In genomic region chr2:226904592-226904991, GRCh38 we compare ENCODE assay signal across 12 cellular contexts.
DNase-seq lines count a peak whose midpoint lies in the region; ATAC-seq, FAIRE-seq and TF ChIP-seq lines count a peak whose summit lies in the region.
"Had no signal": no experiment of that assay in that cellular context is flagged by ENCODE, and none has a peak within 500 bp of the region (broad histone marks: within the 10 kb centered on the region; RNA-seq: fewer than 3 reads in every experiment).

No MANE protein-coding gene starts in this region.

- H3K36me3 Mint-ChIP-seq in activated T-cell treated with anti-CD3 and anti-CD28 coated beads, Interleukin-2, amount 50 U/mL, for 4 hours (ENCODE audit: insufficient read depth): peaks cover 22% of the 10 kb centered on the region

- H3K4me1 Mint-ChIP-seq in activated T-cell treated with anti-CD3 and anti-CD28 coated beads, Interleukin-2, amount 50 U/mL, for 4 hours (ENCODE audit: low read depth): peaks cover 42% of the 10 kb centered on the region

- ATAC-seq in activated T-cell treated with anti-CD3 and anti-CD28 coated beads, Interleukin-2, amount 50 U/mL, for 4 hours: peak; percentile 62 to 70
- ATAC-seq in GM21825 (IDR thresholded peaks at IDR 0.05; ENCODE audit: unreplicated experiment) (peak; percentile 40), HG03439 (IDR thresholded peaks at IDR 0.05; ENCODE audit: unreplicated experiment) (peak; percentile 39)
- ATAC-seq in stimulated activated naive CD8-positive, alpha-beta T cell treated with anti-CD3 and anti-CD28 coated beads, Interleukin-15, Interleukin-2, amounts not matched to agents 100 U/mL and 50 U/mL, for 24 hours: peak; percentile 44
- ATAC-seq: sciatic nerve had no signal

- H3K27me3 Mint-ChIP-seq in activated T-cell treated with anti-CD3 and anti-CD28 coated beads, Interleukin-2, amount 50 U/mL, for 4 hours (ENCODE audit: low read depth): no peaks in the 10 kb centered on the region

- FAIRE-seq in H54 (lab: Jason Lieb, UNC): no peak
- FAIRE-seq: G401.6 had no signal

- H3K4me3 Mint-ChIP-seq in activated T-cell treated with anti-CD3 and anti-CD28 coated beads, Interleukin-2, amount 50 U/mL, for 4 hours: no peak overlapping the region

- TF ChIP-seq POLR2A in H54 (IDR thresholded peaks at IDR 0.05; ENCODE audit: low read depth, low read length): no peak

- H3K9me3 Mint-ChIP-seq in activated T-cell treated with anti-CD3 and anti-CD28 coated beads, Interleukin-2, amount 50 U/mL, for 4 hours: no peaks in the 10 kb centered on the region

- DNase-seq in activated T-cell treated with anti-CD3 and anti-CD28 coated beads, Interleukin-2, amount 50 U/mL, for 4 hours: no peak
- no peak for DNase-seq in activated T-cell treated with anti-CD3 and anti-CD28 coated beads, Interleukin-2, amount 50 U/mL, for 1 hour
- peak; percentile 16 for DNase-seq in stimulated activated naive CD8-positive, alpha-beta T cell treated with anti-CD3 and anti-CD28 coated beads, Interleukin-15, Interleukin-2, amounts not matched to agents 100 U/mL and 50 U/mL, for 24 hours
- DNase-seq in H54 (ENCODE audit: insufficient read length, low spot score) (no peak), NCI-H1417 treated with DMSO at 0.1 percent for 48 hours (lab: John Stamatoyannopoulos, UW) (no peak), NCI-H1105 (lab: John Stamatoyannopoulos, UW) (no peak)
- DNase-seq: mesenchymal stem cell, NCI-H1694 had no signal
